ENCODE assay signal across 9 cellular contexts in the genomic region with DNA sequence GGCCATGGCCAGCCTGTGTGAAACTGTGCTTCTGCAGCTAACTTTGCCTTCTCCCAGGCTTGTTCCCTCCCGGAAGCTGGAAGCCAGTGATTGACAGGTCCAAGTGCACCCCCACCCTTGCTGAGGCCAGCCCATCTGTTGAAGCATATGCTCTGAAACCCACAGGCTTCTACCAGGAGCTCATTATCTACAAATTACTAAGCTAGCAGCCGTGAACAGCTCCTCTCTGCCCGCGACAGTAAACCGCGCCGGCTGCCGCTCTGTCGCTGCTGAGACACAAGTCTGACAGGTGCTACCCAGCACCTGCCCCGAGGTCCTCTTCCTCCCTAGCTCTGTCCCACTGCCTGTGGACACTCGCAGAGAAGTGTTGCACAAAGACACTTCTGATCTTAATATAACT.
DNase-seq lines count a peak whose midpoint lies in the region; ATAC-seq and TF ChIP-seq lines count a peak whose summit lies in the region.
"Had no signal": no experiment of that assay in that cellular context is flagged by ENCODE, and none has a peak within 500 bp of the region (broad histone marks: within the 10 kb centered on the region; RNA-seq: fewer than 3 reads in every experiment).

No MANE protein-coding gene starts in this region.

- H3K4me3 Mint-ChIP-seq in nephron progenitor cell: no peak overlapping the region
- no peak overlapping the region for H3K4me3 Mint-ChIP-seq in T-helper 2 cell treated with Interferon-gamma antibody and Interleukin-4, amounts not matched to agents 5 μg/mL and 100 μg/mL, for 36 hours
- H3K4me3 Mint-ChIP-seq in WTC11: no peak overlapping the region

- CTCF ChIA-PET in GM10248 (lab: Yijun Ruan, JAX): interaction anchor here (0.5 to 6.4 kb wide), 8 partner anchors 15 to 733 kb away, joined by 3 to 92 read pairs (median 4); no protein-coding TSS in a partner anchor
- CTCF ChIA-PET in WTC11 (lab: Charles Lee): interaction anchor here (0.7 to 6.3 kb wide), 6 partner anchors 117 to 503 kb away, joined by 4 to 43 read pairs (median 16); no protein-coding TSS in a partner anchor

- H3K4me1 Mint-ChIP-seq in nephron progenitor cell (peaks cover 25% of the 10 kb centered on the region), WTC11 (no peaks in the 10 kb centered on the region)
- peaks cover 13% of the 10 kb centered on the region for H3K4me1 Mint-ChIP-seq in T-helper 2 cell treated with Interferon-gamma antibody and Interleukin-4, amounts not matched to agents 5 μg/mL and 100 μg/mL, for 36 hours (ENCODE audit: low read depth)

- no peak for ATAC-seq in WTC11

- H3K36me3 Mint-ChIP-seq in nephron progenitor cell (ENCODE audit: low read depth): no peaks in the 10 kb centered on the region
- H3K36me3 Mint-ChIP-seq in T-helper 2 cell treated with Interferon-gamma antibody and Interleukin-4, amounts not matched to agents 5 μg/mL and 100 μg/mL, for 36 hours (ENCODE audit: low read depth): no peaks in the 10 kb centered on the region
- no peaks in the 10 kb centered on the region for H3K36me3 Mint-ChIP-seq in WTC11

- TF ChIP-seq CTCF in nephron progenitor cell (IDR thresholded peaks at IDR 0.05): no peak
- TF ChIP-seq CTCF in GM10248 (IDR thresholded peaks at IDR 0.05; ENCODE audit: control extremely low read depth, extremely low read depth, low read depth, missing control alignments): no peak
- no peak for TF ChIP-seq CTCF in WTC11 (IDR thresholded peaks at IDR 0.05)

- H3K27ac Mint-ChIP-seq in nephron progenitor cell (no peak overlapping the region), WTC11 (no peak overlapping the region)
- H3K27ac Mint-ChIP-seq in T-helper 2 cell treated with Interferon-gamma antibody and Interleukin-4, amounts not matched to agents 5 μg/mL and 100 μg/mL, for 36 hours: no peak overlapping the region

- POLR2A ChIA-PET in GM10248 (lab: Yijun Ruan, JAX): no interaction called here
- POLR2A ChIA-PET in WTC11 (lab: Charles Lee): interaction anchor here (0.8 to 0.9 kb wide), 2 partner anchors 19 to 490 kb away, joined by 3 read pairs; no protein-coding TSS in a partner anchor

- in situ Hi-C loops in G401 (cut with HindIII; ENCODE audit: low sequenced_read_pairs): no loop called here

- peak; percentile 96 for DNase-seq in G401 (ENCODE audit: low spot score)
- DNase-seq in NCI-H1436 treated with DMSO at 0.1 percent for 48 hours (lab: John Stamatoyannopoulos, UW): peak; percentile 70
- DNase-seq in NCI-H82 (lab: John Stamatoyannopoulos, UW): peak; percentile 99
- DNase-seq in nephron progenitor cell: peak; percentile 44
- DNase-seq in T-helper 2 cell treated with Interferon-gamma antibody and Interleukin-4, amounts not matched to agents 5 μg/mL and 100 μg/mL, for 36 hours (ENCODE audit: low spot score): no peak
- DNase-seq in GM10248 (ENCODE audit: extremely low spot score): no peak
- DNase-seq in HT-29 (ENCODE audit: low spot score): no peak
- DNase-seq in WTC11 (ENCODE audit: low spot score): no peak
- DNase-seq: OCI-M1 had no signal

- H3K27me3 Mint-ChIP-seq in nephron progenitor cell (ENCODE audit: low read depth, poor library complexity): peaks cover 6% of the 10 kb centered on the region
- peaks cover 31% of the 10 kb centered on the region for H3K27me3 Mint-ChIP-seq in T-helper 2 cell treated with Interferon-gamma antibody and Interleukin-4, amounts not matched to agents 5 μg/mL and 100 μg/mL, for 36 hours (ENCODE audit: low read depth)
- no peaks in the 10 kb centered on the region for H3K27me3 Mint-ChIP-seq in WTC11 (ENCODE audit: low read depth)

- H3K9me3 Mint-ChIP-seq in nephron progenitor cell: peaks cover 4% of the 10 kb centered on the region
- no peaks in the 10 kb centered on the region for H3K9me3 Mint-ChIP-seq in T-helper 2 cell treated with Interferon-gamma antibody and Interleukin-4, amounts not matched to agents 5 μg/mL and 100 μg/mL, for 36 hours
- H3K9me3 Mint-ChIP-seq in WTC11: no peaks in the 10 kb centered on the region

TF ChIP-seq in WTC11, 78 proteins besides CTCF, POLR2A, EP300 and RAD21 (continues in another document):
- TF ChIP-seq ERG (CRISPR knock-in tag; IDR thresholded peaks at IDR 0.05) (no peak), MXD4 (CRISPR knock-in tag; IDR thresholded peaks at IDR 0.05; ENCODE audit: borderline replicate concordance) (no peak), PRDM15 (CRISPR knock-in tag; IDR thresholded peaks at IDR 0.05) (no peak), IRF2 (CRISPR knock-in tag; IDR thresholded peaks at IDR 0.05; ENCODE audit: borderline replicate concordance, low read depth) (no peak), ZMAT4 (CRISPR knock-in tag; IDR thresholded peaks at IDR 0.05) (no peak), NFE2L1 (CRISPR knock-in tag; IDR thresholded peaks at IDR 0.05) (no peak)
- TF ChIP-seq, protein P1, sequence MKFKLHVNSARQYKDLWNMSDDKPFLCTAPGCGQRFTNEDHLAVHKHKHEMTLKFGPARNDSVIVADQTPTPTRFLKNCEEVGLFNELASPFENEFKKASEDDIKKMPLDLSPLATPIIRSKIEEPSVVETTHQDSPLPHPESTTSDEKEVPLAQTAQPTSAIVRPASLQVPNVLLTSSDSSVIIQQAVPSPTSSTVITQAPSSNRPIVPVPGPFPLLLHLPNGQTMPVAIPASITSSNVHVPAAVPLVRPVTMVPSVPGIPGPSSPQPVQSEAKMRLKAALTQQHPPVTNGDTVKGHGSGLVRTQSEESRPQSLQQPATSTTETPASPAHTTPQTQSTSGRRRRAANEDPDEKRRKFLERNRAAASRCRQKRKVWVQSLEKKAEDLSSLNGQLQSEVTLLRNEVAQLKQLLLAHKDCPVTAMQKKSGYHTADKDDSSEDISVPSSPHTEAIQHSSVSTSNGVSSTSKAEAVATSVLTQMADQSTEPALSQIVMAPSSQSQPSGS (CRISPR knock-in tag; IDR thresholded peaks at IDR 0.05; ENCODE audit: borderline replicate concordance, low read depth): no peak

Comparison
In these comparisons a context has a peak if more than half of its experiments do, and no peak if none do; other contexts are left out.
1. DNase-seq: peak in G401 (single experiment), NCI-H1436 treated with DMSO at 0.1 percent for 48 hours (single experiment), NCI-H82 (single experiment) and nephron progenitor cell (single experiment); none in T-helper 2 cell treated with Interferon-gamma antibody and Interleukin-4, amounts not matched to agents 5 μg/mL and 100 μg/mL, for 36 hours (single experiment), GM10248 (single experiment), HT-29 (single experiment) and WTC11 (single experiment).